Comparison of ENCODE assay signal across 9 cellular contexts in the genomic region with DNA sequence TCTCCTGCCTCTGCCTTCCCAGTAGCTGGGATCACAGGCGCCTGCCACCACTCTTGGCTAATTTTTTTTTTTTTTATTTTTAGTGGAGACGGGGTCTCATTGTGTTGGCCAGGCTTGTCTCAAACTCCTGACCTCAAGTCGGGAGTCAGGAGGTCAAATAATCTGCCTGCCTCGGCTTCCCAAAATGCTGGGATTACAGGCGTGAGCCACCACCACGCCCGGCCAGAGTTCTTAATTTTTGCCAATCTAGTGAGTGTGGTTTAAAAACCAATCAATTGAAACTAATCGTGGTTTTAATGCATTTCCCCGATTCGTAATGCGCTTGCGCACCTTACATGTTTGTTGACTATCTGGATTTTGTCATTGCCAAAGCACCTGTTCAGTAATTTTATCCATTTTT. TPM values are rescaled to one million over a fixed set of nuclear protein-coding genes. Genes with fewer than 3 reads are reported as not detected.
DNase-seq lines count a peak whose midpoint lies in the region; ATAC-seq and TF ChIP-seq lines count a peak whose summit lies in the region.
"Had no signal": no experiment of that assay in that cellular context is flagged by ENCODE, and none has a peak within 500 bp of the region (broad histone marks: within the 10 kb centered on the region; RNA-seq: fewer than 3 reads in every experiment).

No MANE protein-coding gene starts in this region.

- H3K27me3 Mint-ChIP-seq in activated T-cell treated with anti-CD3 and anti-CD28 coated beads, Interleukin-2, amount 50 U/mL, for 72 hours (ENCODE audit: low read depth), result no peaks in the 10 kb centered on the region
- H3K27me3 Mint-ChIP-seq in activated naive CD8-positive, alpha-beta T cell treated with anti-CD3 and anti-CD28 coated beads for 36 hours, result peaks cover 8% of the 10 kb centered on the region

- TF ChIP-seq RAD21 in liver (IDR thresholded peaks at IDR 0.05), result no peak

- no peak for ATAC-seq in activated T-cell treated with anti-CD3 and anti-CD28 coated beads, Interleukin-2, amount 50 U/mL, for 72 hours (replicated peaks in 1 of 2)
- ATAC-seq in HG03108 (IDR thresholded peaks at IDR 0.05; ENCODE audit: unreplicated experiment) (no peak), GM18909 (IDR thresholded peaks at IDR 0.05; ENCODE audit: poor library complexity, unreplicated experiment) (no peak)

- peak overlapping the region in 1 of 2 donors; percentile 93 for H3K27ac ChIP-seq in liver (ENCODE audit: low read depth in 1 of 2, low read length in 2 of 2)
- peak overlapping the region in 1 of 4 donors; percentile 91 for H3K27ac ChIP-seq in tibial nerve

- WGBS in liver, result 84% methylated on average over 12 of the region's 12 CpGs
- WGBS in tibial nerve, 2 donors, result 90 to 92% methylated on average over 12 of the region's 12 CpGs

- H3K4me3 Mint-ChIP-seq in activated T-cell treated with anti-CD3 and anti-CD28 coated beads, Interleukin-2, amount 50 U/mL, for 72 hours, result peak overlapping the region; percentile 88 to 92
- H3K4me3 Mint-ChIP-seq in activated naive CD8-positive, alpha-beta T cell treated with anti-CD3 and anti-CD28 coated beads for 36 hours, result peak overlapping the region; percentile 97

- H3K4me1 ChIP-seq in liver (ENCODE audit: control insufficient read depth in 4 of 4, insufficient read depth in 4 of 4, low read length in 3 of 4) (peaks cover 8 to 20% (median 15%) of the 10 kb centered on the region in 4 donors), tibial nerve (peaks cover 0 to 39% (median 21%) of the 10 kb centered on the region in 4 donors)

- DNase-seq in activated T-cell treated with anti-CD3 and anti-CD28 coated beads, Interleukin-2, amount 50 U/mL, for 72 hours, result no peak
- no peak for DNase-seq in activated T-cell treated with anti-CD3 and anti-CD28 coated beads, Interleukin-2, amount 50 U/mL, for 1 hour
- no peak for DNase-seq in activated naive CD8-positive, alpha-beta T cell treated with anti-CD3 and anti-CD28 coated beads for 36 hours
- DNase-seq in tibial nerve (ENCODE audit: low spot score in 2 of 2), result no peak
- no peak for DNase-seq in middle frontal gyrus (ENCODE audit: extremely low spot score, low spot score)
- DNase-seq: DMS 273 treated with DMSO at 0.1 percent for 48 hours had no signal

- H3K9me3 ChIP-seq in liver (ENCODE audit: control insufficient read depth in 4 of 4, low read length in 3 of 4) (no peaks in the 10 kb centered on the region), tibial nerve (no peaks in the 10 kb centered on the region)

- H3K4me3 ChIP-seq in liver (ENCODE audit: low read depth in 1 of 3, low read length in 3 of 3), result peak overlapping the region; percentile 68 to 96 (median 83)
- peak overlapping the region; percentile 59 to 89 (median 82) for H3K4me3 ChIP-seq in tibial nerve

- TF ChIP-seq CTCF in liver (IDR thresholded peaks at IDR 0.05; ENCODE audit: low read depth, low read length, missing input control), result no peak
- TF ChIP-seq CTCF in tibial nerve (IDR thresholded peaks at IDR 0.05), result no peak

- no peaks in the 10 kb centered on the region for H3K9me3 Mint-ChIP-seq in activated T-cell treated with anti-CD3 and anti-CD28 coated beads, Interleukin-2, amount 50 U/mL, for 72 hours
- no peaks in the 10 kb centered on the region for H3K9me3 Mint-ChIP-seq in activated naive CD8-positive, alpha-beta T cell treated with anti-CD3 and anti-CD28 coated beads for 36 hours

- TF ChIP-seq EP300 in tibial nerve (IDR thresholded peaks at IDR 0.05), result no peak

- no peak for TF ChIP-seq POLR2A in tibial nerve (IDR thresholded peaks at IDR 0.05)

- peaks cover 25% of the 10 kb centered on the region for H3K4me1 Mint-ChIP-seq in activated T-cell treated with anti-CD3 and anti-CD28 coated beads, Interleukin-2, amount 50 U/mL, for 72 hours (ENCODE audit: low read depth)
- peaks cover 20% of the 10 kb centered on the region for H3K4me1 Mint-ChIP-seq in activated naive CD8-positive, alpha-beta T cell treated with anti-CD3 and anti-CD28 coated beads for 36 hours

- H3K27me3 ChIP-seq in liver (ENCODE audit: control insufficient read depth in 4 of 4, insufficient read depth in 4 of 4, low read length in 3 of 4), result no peaks in the 10 kb centered on the region
- no peaks in the 10 kb centered on the region for H3K27me3 ChIP-seq in tibial nerve

- peaks cover 11 to 15% of the 10 kb centered on the region in 2 donors for H3K36me3 Mint-ChIP-seq in activated T-cell treated with anti-CD3 and anti-CD28 coated beads, Interleukin-2, amount 50 U/mL, for 72 hours (ENCODE audit: insufficient read depth in 2 of 2)
- H3K36me3 Mint-ChIP-seq in activated naive CD8-positive, alpha-beta T cell treated with anti-CD3 and anti-CD28 coated beads for 36 hours, result peaks cover 35% of the 10 kb centered on the region

- no peak overlapping the region for H3K9ac ChIP-seq in liver (ENCODE audit: low read depth in 1 of 2, low read length in 2 of 2)

- peaks cover 0 to 6% (median 3%) of the 10 kb centered on the region in 4 donors for H3K36me3 ChIP-seq in liver (ENCODE audit: control insufficient read depth in 4 of 4, insufficient read depth in 3 of 4, low read depth in 1 of 4, low read length in 3 of 4)
- peaks cover 0 to 14% (median 0%) of the 10 kb centered on the region in 3 donors for H3K36me3 ChIP-seq in tibial nerve

- H3K27ac Mint-ChIP-seq in activated T-cell treated with anti-CD3 and anti-CD28 coated beads, Interleukin-2, amount 50 U/mL, for 72 hours, result peak overlapping the region; percentile 91
- peak overlapping the region; percentile 97 for H3K27ac Mint-ChIP-seq in activated naive CD8-positive, alpha-beta T cell treated with anti-CD3 and anti-CD28 coated beads for 36 hours

TF ChIP-seq in liver, 16 proteins besides CTCF, POLR2A, EP300 and RAD21:
- TF ChIP-seq FOXA1 (IDR thresholded peaks at IDR 0.05) (no peak), TAF1 (conservative IDR thresholded peaks at IDR 0.05) (no peak), FOXA2 (IDR thresholded peaks at IDR 0.05) (no peak), YY1 (IDR thresholded peaks at IDR 0.05) (no peak), GABPA (IDR thresholded peaks at IDR 0.05 in 1 of 2, conservative IDR thresholded peaks at IDR 0.05 in 1 of 2) (no peak), HNF4G (IDR thresholded peaks at IDR 0.05) (no peak), SP1 (IDR thresholded peaks at IDR 0.05) (no peak), NR2F2 (IDR thresholded peaks at IDR 0.05) (no peak), HNF4A (conservative IDR thresholded peaks at IDR 0.05) (no peak), RXRA (IDR thresholded peaks at IDR 0.05) (no peak), EGR1 (IDR thresholded peaks at IDR 0.05; ENCODE audit: low read depth in 2 of 2) (no peak)
- TF ChIP-seq, protein P1, sequence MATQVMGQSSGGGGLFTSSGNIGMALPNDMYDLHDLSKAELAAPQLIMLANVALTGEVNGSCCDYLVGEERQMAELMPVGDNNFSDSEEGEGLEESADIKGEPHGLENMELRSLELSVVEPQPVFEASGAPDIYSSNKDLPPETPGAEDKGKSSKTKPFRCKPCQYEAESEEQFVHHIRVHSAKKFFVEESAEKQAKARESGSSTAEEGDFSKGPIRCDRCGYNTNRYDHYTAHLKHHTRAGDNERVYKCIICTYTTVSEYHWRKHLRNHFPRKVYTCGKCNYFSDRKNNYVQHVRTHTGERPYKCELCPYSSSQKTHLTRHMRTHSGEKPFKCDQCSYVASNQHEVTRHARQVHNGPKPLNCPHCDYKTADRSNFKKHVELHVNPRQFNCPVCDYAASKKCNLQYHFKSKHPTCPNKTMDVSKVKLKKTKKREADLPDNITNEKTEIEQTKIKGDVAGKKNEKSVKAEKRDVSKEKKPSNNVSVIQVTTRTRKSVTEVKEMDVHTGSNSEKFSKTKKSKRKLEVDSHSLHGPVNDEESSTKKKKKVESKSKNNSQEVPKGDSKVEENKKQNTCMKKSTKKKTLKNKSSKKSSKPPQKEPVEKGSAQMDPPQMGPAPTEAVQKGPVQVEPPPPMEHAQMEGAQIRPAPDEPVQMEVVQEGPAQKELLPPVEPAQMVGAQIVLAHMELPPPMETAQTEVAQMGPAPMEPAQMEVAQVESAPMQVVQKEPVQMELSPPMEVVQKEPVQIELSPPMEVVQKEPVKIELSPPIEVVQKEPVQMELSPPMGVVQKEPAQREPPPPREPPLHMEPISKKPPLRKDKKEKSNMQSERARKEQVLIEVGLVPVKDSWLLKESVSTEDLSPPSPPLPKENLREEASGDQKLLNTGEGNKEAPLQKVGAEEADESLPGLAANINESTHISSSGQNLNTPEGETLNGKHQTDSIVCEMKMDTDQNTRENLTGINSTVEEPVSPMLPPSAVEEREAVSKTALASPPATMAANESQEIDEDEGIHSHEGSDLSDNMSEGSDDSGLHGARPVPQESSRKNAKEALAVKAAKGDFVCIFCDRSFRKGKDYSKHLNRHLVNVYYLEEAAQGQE (IDR thresholded peaks at IDR 0.05), result no peak
- TF ChIP-seq, protein P2, sequence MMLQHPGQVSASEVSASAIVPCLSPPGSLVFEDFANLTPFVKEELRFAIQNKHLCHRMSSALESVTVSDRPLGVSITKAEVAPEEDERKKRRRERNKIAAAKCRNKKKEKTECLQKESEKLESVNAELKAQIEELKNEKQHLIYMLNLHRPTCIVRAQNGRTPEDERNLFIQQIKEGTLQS (IDR thresholded peaks at IDR 0.05), result no peak
- TF ChIP-seq, protein P3, sequence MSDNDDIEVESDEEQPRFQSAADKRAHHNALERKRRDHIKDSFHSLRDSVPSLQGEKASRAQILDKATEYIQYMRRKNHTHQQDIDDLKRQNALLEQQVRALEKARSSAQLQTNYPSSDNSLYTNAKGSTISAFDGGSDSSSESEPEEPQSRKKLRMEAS (IDR thresholded peaks at IDR 0.05), result no peak

RNA-seq across cellular contexts. Expression of a gene that starts 0.5 kb away (rescaled TPM):
- total RNA-seq in activated T-cell treated with anti-CD3 and anti-CD28 coated beads, Interleukin-2, amount 50 U/mL, for 72 hours, result 100 to 1,000 TPM; 255 to 274 TPM
- 100 to 1,000 TPM; 298 to 317 TPM for total RNA-seq in activated naive CD8-positive, alpha-beta T cell treated with anti-CD3 and anti-CD28 coated beads for 36 hours
- total RNA-seq in liver (10 to 100 TPM; 15.1 to 22.9 TPM), tibial nerve (10 to 100 TPM; 23.3 to 55.3 (median 38.8) TPM)
- polyA plus RNA-seq in liver, result 100 to 1,000 TPM in 1 of 2 donors, 10 to 100 TPM in 1; 31.1 to 229 TPM

RNA-seq across cellular contexts. Expression of a gene that starts 37.0 kb away (rescaled TPM):
- 10 to 100 TPM; 32.0 to 34.6 TPM for total RNA-seq in activated T-cell treated with anti-CD3 and anti-CD28 coated beads, Interleukin-2, amount 50 U/mL, for 72 hours
- 10 to 100 TPM; 51.8 to 54.2 TPM for total RNA-seq in activated naive CD8-positive, alpha-beta T cell treated with anti-CD3 and anti-CD28 coated beads for 36 hours
- 1 to 10 TPM in 1 of 2 donors, under 1 TPM in 1; under 0.01 to 4.9 TPM for total RNA-seq in liver
- polyA plus RNA-seq in liver, result under 1 TPM; 0.32 to 0.73 TPM
- total RNA-seq in tibial nerve, result 1 to 10 TPM in 1 of 4 donors, under 1 TPM in 3; 0.20 to 2.3 (median 0.26) TPM

RNA-seq across cellular contexts. Expression of a gene that starts 37.1 kb away (rescaled TPM):
- 10 to 100 TPM; 15.4 to 17.0 TPM for total RNA-seq in activated T-cell treated with anti-CD3 and anti-CD28 coated beads, Interleukin-2, amount 50 U/mL, for 72 hours
- 10 to 100 TPM; 26.1 to 26.8 TPM for total RNA-seq in activated naive CD8-positive, alpha-beta T cell treated with anti-CD3 and anti-CD28 coated beads for 36 hours
- 10 to 100 TPM; 14.6 to 27.2 TPM for total RNA-seq in liver
- 10 to 100 TPM; 15.9 to 49.4 TPM for polyA plus RNA-seq in liver
- 10 to 100 TPM; 37.8 to 50.5 (median 42.3) TPM for total RNA-seq in tibial nerve

Comparison
In these comparisons a context has a peak if more than half of its experiments do, and no peak if none do; other contexts are left out.
1. RNA of a gene that starts 0.5 kb away (total RNA-seq): 298 to 317 TPM in activated naive CD8-positive, alpha-beta T cell treated with anti-CD3 and anti-CD28 coated beads for 36 hours and 255 to 274 TPM in activated T-cell treated with anti-CD3 and anti-CD28 coated beads, Interleukin-2, amount 50 U/mL, for 72 hours; 23.3 to 55.3 TPM in tibial nerve and 15.1 to 22.9 TPM in liver; every median in the first group is over 4 times any median in the second.
2. RNA of a gene that starts 37.0 kb away (total RNA-seq): 51.8 to 54.2 TPM in activated naive CD8-positive, alpha-beta T cell treated with anti-CD3 and anti-CD28 coated beads for 36 hours and 32.0 to 34.6 TPM in activated T-cell treated with anti-CD3 and anti-CD28 coated beads, Interleukin-2, amount 50 U/mL, for 72 hours; under 0.01 to 4.9 TPM in liver and 0.20 to 2.3 TPM in tibial nerve; every median in the first group is over 4 times any median in the second.